1 cellular context compared by ENCODE assay signal in the genomic region with DNA sequence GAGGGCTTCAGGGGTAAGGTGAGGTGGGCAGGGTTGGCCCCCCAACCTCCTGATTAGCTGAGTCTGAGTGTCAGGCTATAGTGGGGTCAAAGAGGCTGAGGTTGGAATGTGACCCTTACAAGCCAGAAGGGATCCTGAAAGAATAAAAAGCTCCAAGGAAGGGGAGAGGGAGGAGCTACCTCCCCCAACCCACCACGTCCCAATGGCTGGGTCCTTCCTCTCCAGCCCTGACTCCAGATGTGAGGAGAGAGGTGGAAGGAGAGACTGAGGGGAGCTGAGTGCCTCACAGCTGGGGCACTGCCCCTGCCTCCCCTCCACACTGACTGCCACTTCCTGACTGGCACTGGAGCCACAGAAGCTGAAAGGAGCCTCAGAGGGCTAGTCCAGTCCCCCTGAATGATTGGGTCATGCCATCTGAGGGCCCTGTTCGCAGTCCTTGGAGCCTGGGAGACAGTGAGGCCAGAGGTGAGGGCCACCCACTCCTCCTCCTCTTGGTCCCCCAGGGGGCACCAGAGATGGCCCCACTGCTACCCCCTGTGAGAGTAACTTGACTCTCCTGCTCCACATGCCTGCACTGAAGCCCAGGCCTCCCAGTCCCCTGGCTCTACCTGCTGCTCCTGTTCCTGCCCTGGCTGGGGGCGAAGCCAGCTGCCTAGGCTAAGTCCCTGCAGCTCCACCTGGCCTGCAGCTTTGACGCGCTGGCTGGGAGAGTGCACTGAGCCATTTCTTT.
TF ChIP-seq lines count a peak whose summit lies in the region.

No MANE protein-coding gene starts in this region.

TF ChIP-seq in A549, 52 proteins besides CTCF, POLR2A, EP300 and RAD21:
- TF ChIP-seq, protein P1, sequence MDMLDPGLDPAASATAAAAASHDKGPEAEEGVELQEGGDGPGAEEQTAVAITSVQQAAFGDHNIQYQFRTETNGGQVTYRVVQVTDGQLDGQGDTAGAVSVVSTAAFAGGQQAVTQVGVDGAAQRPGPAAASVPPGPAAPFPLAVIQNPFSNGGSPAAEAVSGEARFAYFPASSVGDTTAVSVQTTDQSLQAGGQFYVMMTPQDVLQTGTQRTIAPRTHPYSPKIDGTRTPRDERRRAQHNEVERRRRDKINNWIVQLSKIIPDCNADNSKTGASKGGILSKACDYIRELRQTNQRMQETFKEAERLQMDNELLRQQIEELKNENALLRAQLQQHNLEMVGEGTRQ (IDR thresholded peaks at IDR 0.05): no peak
- TF ChIP-seq, protein P2, sequence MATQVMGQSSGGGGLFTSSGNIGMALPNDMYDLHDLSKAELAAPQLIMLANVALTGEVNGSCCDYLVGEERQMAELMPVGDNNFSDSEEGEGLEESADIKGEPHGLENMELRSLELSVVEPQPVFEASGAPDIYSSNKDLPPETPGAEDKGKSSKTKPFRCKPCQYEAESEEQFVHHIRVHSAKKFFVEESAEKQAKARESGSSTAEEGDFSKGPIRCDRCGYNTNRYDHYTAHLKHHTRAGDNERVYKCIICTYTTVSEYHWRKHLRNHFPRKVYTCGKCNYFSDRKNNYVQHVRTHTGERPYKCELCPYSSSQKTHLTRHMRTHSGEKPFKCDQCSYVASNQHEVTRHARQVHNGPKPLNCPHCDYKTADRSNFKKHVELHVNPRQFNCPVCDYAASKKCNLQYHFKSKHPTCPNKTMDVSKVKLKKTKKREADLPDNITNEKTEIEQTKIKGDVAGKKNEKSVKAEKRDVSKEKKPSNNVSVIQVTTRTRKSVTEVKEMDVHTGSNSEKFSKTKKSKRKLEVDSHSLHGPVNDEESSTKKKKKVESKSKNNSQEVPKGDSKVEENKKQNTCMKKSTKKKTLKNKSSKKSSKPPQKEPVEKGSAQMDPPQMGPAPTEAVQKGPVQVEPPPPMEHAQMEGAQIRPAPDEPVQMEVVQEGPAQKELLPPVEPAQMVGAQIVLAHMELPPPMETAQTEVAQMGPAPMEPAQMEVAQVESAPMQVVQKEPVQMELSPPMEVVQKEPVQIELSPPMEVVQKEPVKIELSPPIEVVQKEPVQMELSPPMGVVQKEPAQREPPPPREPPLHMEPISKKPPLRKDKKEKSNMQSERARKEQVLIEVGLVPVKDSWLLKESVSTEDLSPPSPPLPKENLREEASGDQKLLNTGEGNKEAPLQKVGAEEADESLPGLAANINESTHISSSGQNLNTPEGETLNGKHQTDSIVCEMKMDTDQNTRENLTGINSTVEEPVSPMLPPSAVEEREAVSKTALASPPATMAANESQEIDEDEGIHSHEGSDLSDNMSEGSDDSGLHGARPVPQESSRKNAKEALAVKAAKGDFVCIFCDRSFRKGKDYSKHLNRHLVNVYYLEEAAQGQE (IDR thresholded peaks at IDR 0.05): no peak
- TF ChIP-seq FOSL2 (IDR thresholded peaks at IDR 0.05) (no peak), FOSL2 (CRISPR knock-in tag; IDR thresholded peaks at IDR 0.05) (no peak), MYC (IDR thresholded peaks at IDR 0.05; ENCODE audit: borderline replicate concordance, low read length) (no peak), NFE2L2 (conservative IDR thresholded peaks at IDR 0.05; ENCODE audit: low read length) (no peak), ZSCAN20 (CRISPR knock-in tag; IDR thresholded peaks at IDR 0.05) (no peak), MAFK (IDR thresholded peaks at IDR 0.05; ENCODE audit: partially characterized antibody) (no peak), HDAC2 (IDR thresholded peaks at IDR 0.05) (no peak), ZC3H11A (IDR thresholded peaks at IDR 0.05) (no peak), MAZ (IDR thresholded peaks at IDR 0.05; ENCODE audit: borderline replicate concordance, low read depth, low read length) (no peak), SREBF2 (IDR thresholded peaks at IDR 0.05) (no peak), FOXS1 (CRISPR knock-in tag; IDR thresholded peaks at IDR 0.05) (no peak), ZNF302 (CRISPR knock-in tag; IDR thresholded peaks at IDR 0.05) (no peak), CHD2 (IDR thresholded peaks at IDR 0.05; ENCODE audit: low read length, partially characterized antibody) (no peak)
- TF ChIP-seq, protein P3, sequence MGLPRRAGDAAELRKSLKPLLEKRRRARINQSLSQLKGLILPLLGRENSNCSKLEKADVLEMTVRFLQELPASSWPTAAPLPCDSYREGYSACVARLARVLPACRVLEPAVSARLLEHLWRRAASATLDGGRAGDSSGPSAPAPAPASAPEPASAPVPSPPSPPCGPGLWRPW (IDR thresholded peaks at IDR 0.05): no peak
- TF ChIP-seq, protein P4, sequence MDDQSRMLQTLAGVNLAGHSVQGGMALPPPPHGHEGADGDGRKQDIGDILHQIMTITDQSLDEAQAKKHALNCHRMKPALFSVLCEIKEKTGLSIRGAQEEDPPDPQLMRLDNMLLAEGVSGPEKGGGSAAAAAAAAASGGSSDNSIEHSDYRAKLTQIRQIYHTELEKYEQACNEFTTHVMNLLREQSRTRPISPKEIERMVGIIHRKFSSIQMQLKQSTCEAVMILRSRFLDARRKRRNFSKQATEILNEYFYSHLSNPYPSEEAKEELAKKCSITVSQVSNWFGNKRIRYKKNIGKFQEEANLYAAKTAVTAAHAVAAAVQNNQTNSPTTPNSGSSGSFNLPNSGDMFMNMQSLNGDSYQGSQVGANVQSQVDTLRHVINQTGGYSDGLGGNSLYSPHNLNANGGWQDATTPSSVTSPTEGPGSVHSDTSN (IDR thresholded peaks at IDR 0.05): no peak
- TF ChIP-seq, protein P5, sequence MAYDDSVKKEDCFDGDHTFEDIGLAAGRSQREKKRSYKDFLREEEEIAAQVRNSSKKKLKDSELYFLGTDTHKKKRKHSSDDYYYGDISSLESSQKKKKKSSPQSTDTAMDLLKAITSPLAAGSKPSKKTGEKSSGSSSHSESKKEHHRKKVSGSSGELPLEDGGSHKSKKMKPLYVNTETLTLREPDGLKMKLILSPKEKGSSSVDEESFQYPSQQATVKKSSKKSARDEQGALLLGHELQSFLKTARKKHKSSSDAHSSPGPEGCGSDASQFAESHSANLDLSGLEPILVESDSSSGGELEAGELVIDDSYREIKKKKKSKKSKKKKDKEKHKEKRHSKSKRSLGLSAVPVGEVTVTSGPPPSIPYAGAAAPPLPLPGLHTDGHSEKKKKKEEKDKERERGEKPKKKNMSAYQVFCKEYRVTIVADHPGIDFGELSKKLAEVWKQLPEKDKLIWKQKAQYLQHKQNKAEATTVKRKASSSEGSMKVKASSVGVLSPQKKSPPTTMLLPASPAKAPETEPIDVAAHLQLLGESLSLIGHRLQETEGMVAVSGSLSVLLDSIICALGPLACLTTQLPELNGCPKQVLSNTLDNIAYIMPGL (CRISPR knock-in tag; IDR thresholded peaks at IDR 0.05; ENCODE audit: borderline replicate concordance): no peak
